In genomic region chr11:31974737-31975136, GRCh38 we compare ENCODE assay signal across 13 cellular contexts.
DNase-seq lines count a peak whose midpoint lies in the region; ATAC-seq and TF ChIP-seq lines count a peak whose summit lies in the region.
"Had no signal": no experiment of that assay in that cellular context is flagged by ENCODE, and none has a peak within 500 bp of the region (broad histone marks: within the 10 kb centered on the region; RNA-seq: fewer than 3 reads in every experiment).

No MANE protein-coding gene starts in this region.

- H3K9me2 ChIP-seq in PC-9 (ENCODE audit: insufficient read depth) = no peaks in the 10 kb centered on the region

- peak overlapping the region; percentile 30 for H3K27ac ChIP-seq in PC-9
- H3K27ac ChIP-seq: Peyer's patch had no signal

- peak overlapping the region; percentile 54 for H3K4me2 ChIP-seq in PC-9

- intact Hi-C loops in PC-9 (cut with micrococcal nuclease; ENCODE audit: unreplicated experiment) = no loop called here

- H3K36me3 ChIP-seq in PC-9 (ENCODE audit: low read depth) = no peaks in the 10 kb centered on the region
- H3K36me3 ChIP-seq: Peyer's patch had no signal

- no peaks in the 10 kb centered on the region for H4K20me1 ChIP-seq in PC-9 (ENCODE audit: insufficient read depth)

- ATAC-seq in GM18511 (IDR thresholded peaks at IDR 0.05; ENCODE audit: unreplicated experiment) (no peak), HG03457 (IDR thresholded peaks at IDR 0.05; ENCODE audit: unreplicated experiment) (no peak)
- ATAC-seq: sciatic nerve had no signal

- no TSS peak for BruUV-seq in PC-9 (replicated peaks; lab: Mats Ljungman, UMichigan)

- no peak overlapping the region for H3K4me3 ChIP-seq in PC-9
- H3K4me3 ChIP-seq in epithelial cell of esophagus (ENCODE audit: low read length) = no peak overlapping the region
- H3K4me3 ChIP-seq: Peyer's patch had no signal

- POLR2A ChIA-PET in PC-9 (lab: Charles Lee; ENCODE audit: unreplicated experiment) = interaction anchor here (0.6 kb wide), 1 partner anchor 116 kb away, joined by 4 read pairs; no protein-coding TSS in a partner anchor

- no peaks in the 10 kb centered on the region for H3K27me3 ChIP-seq in PC-9 (ENCODE audit: insufficient read depth, low read depth)
- H3K27me3 ChIP-seq: Peyer's patch had no signal

- 0 out of 2 replicates have a peak overlapping the region, but pooled peaks have one; percentile 15 for H2AFZ ChIP-seq in PC-9

- no peak for TF ChIP-seq CTCF in PC-9 (conservative IDR thresholded peaks at IDR 0.05)
- TF ChIP-seq CTCF in epithelial cell of esophagus (IDR thresholded peaks at IDR 0.05; ENCODE audit: insufficient read depth, low read depth, low read length, missing control alignments) = no peak

- H3K79me2 ChIP-seq in PC-9 (ENCODE audit: low read depth) = no peaks in the 10 kb centered on the region

- DNase-seq in GM03348 (ENCODE audit: low spot score) (peak; percentile 51), PC-9 (peak in 1 of 2 experiments; percentile 65), epithelial cell of esophagus (ENCODE audit: low read depth) (peak; percentile 96), retina (peak; percentile 34), NCI-H187 treated with DMSO at 0.1 percent for 48 hours (lab: John Stamatoyannopoulos, UW) (no peak), NCI-H1436 (lab: John Stamatoyannopoulos, UW) (no peak)
- DNase-seq: COR-L47; effector memory CD4-positive, alpha-beta T cell; NCI-H2227 treated with DMSO at 0.1 percent for 48 hours; Peyer's patch had no signal

- CTCF ChIA-PET in PC-9 (lab: Charles Lee) = no interaction called here

- H3K9me3 ChIP-seq in PC-9 (ENCODE audit: insufficient read depth, low read depth) = 0 out of 2 replicates have a peak, but pooled peaks cover 4% of the 10 kb centered on the region
- H3K9me3 ChIP-seq: Peyer's patch had no signal

- H3F3A ChIP-seq in PC-9 (ENCODE audit: insufficient read depth, low read depth) = no peaks in the 10 kb centered on the region

- H3K4me1 ChIP-seq in PC-9 (replicated peaks; ENCODE audit: insufficient read depth) = peaks cover 15% of the 10 kb centered on the region
- H3K4me1 ChIP-seq: Peyer's patch had no signal

Comparison
In these comparisons a context has a peak if more than half of its experiments do, and no peak if none do; other contexts are left out.
1. DNase-seq: peak in GM03348 (single experiment), epithelial cell of esophagus (single experiment) and retina (single experiment); none in NCI-H187 treated with DMSO at 0.1 percent for 48 hours (single experiment) and NCI-H1436 (single experiment).